ENCODE assay signal across 27 cellular contexts in the genomic region with DNA sequence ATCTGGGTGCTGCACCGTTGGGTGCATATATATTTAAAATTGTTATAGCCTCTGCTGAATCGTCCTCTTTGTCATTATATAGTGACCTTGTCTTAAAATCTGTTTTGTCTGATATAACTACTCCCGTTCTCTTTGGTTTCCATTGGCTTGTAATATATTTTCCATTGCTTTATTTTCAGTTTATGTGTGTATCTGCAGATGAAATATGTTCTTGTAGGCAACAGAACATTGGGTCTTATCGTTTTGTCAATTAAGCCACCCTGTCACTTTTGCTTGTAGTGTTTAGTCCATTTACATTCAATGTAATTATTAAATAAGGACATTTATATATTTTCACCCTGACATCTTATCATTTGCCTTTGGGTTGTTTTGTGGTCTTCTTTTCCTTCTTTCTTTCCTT.
A peak's percentile ranks its signal among the peaks of the same experiment; 100 is the strongest.
DNase-seq lines count a peak whose midpoint lies in the region; TF ChIP-seq lines count a peak whose summit lies in the region.
"Had no signal": no experiment of that assay in that cellular context is flagged by ENCODE, and none has a peak within 500 bp of the region (broad histone marks: within the 10 kb centered on the region; RNA-seq: fewer than 3 reads in every experiment).

No MANE protein-coding gene starts in this region.

- no peak for DNase-seq in GOT3 (lab: John Stamatoyannopoulos, UW)
- DNase-seq: 8988T; ACHN; AML-193; BE2C; C1 segment of cervical spinal cord; Caco-2; Calu3; CD4-positive, alpha-beta memory T cell; CD4-positive, alpha-beta T cell; CD4-positive, CD25-positive, alpha-beta regulatory T cell; CD8-positive, alpha-beta memory T cell; CD8-positive, alpha-beta T cell; COR-L47; DMS 273 treated with DMSO at 0.1 percent for 48 hours; DMS153; DMS53; DMS79; DMS79 treated with DMSO at 0.1 percent for 48 hours; DND-41; EL had no signal

- H3K36me3 ChIP-seq in HEK293 (ENCODE audit: control insufficient read depth in 2 of 2, insufficient read depth in 1 of 2, low read length in 2 of 2), result no peaks in the 10 kb centered on the region
- H3K36me3 ChIP-seq: BE2C; BLaER1; BLaER1 treated with 17β-estradiol and CSF1 and Interleukin-3, amounts not matched to agents 10 nM and 100 nM had no signal

- no peak for TF ChIP-seq CTCF in HEK293 (tag by site-specific recombination; IDR thresholded peaks at IDR 0.05)

- CTCF ChIA-PET in HEK293 (lab: Yijun Ruan, JAX), result interaction anchor here (0.6 kb wide), 1 partner anchor 16 kb away, joined by 3 read pairs; no protein-coding TSS in a partner anchor

- POLR2A ChIA-PET in HEK293 (lab: Yijun Ruan, JAX), result no interaction called here

- no peaks in the 10 kb centered on the region for H3K4me1 ChIP-seq in HEK293 (ENCODE audit: control insufficient read depth, insufficient read depth, low read length)
- H3K4me1 ChIP-seq: A549; BE2C; BLaER1; BLaER1 treated with 17β-estradiol and CSF1 and Interleukin-3, amounts not matched to agents 10 nM and 100 nM; Caco-2 had no signal

- H3K9me3 ChIP-seq in HEK293 (ENCODE audit: control insufficient read depth, insufficient read depth, low read depth, low read length), result no peaks in the 10 kb centered on the region
- H3K9me3 ChIP-seq: A549, BE2C, Caco-2 had no signal

- no peak overlapping the region for H3K4me3 ChIP-seq in HEK293 (ENCODE audit: low read depth, low read length)
- H3K4me3 ChIP-seq: A549; BLaER1; BLaER1 treated with 17β-estradiol and CSF1 and Interleukin-3, amounts not matched to agents 10 nM and 100 nM had no signal

- no peak overlapping the region for H3K27ac ChIP-seq in HEK293 (ENCODE audit: extremely low read depth, low read depth, low read length)
- H3K27ac ChIP-seq: 22Rv1; A549; BLaER1; BLaER1 treated with 17β-estradiol and CSF1 and Interleukin-3, amounts not matched to agents 10 nM and 100 nM; C4-2B had no signal

TF ChIP-seq in HEK293, 187 proteins besides CTCF, POLR2A, EP300 and RAD21:
- TF ChIP-seq YY1 (tag by site-specific recombination; IDR thresholded peaks at IDR 0.05), result no peak
- TF ChIP-seq ZNF747 (tag by site-specific recombination; IDR thresholded peaks at IDR 0.05), result no peak
- peak; percentile 54 for TF ChIP-seq ZNF585B (tag by site-specific recombination; IDR thresholded peaks at IDR 0.05)
- TF ChIP-seq, protein P1, sequence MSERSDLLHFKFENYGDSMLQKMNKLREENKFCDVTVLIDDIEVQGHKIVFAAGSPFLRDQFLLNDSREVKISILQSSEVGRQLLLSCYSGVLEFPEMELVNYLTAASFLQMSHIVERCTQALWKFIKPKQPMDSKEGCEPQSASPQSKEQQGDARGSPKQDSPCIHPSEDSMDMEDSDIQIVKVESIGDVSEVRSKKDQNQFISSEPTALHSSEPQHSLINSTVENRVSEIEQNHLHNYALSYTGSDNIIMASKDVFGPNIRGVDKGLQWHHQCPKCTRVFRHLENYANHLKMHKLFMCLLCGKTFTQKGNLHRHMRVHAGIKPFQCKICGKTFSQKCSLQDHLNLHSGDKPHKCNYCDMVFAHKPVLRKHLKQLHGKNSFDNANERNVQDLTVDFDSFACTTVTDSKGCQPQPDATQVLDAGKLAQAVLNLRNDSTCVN (tag by site-specific recombination; optimal IDR thresholded peaks at IDR 0.05), result no peak
- TF ChIP-seq ZNF513 (tag by site-specific recombination; IDR thresholded peaks at IDR 0.05), result no peak
- TF ChIP-seq ZNF48 (tag by site-specific recombination; IDR thresholded peaks at IDR 0.05), result no peak
- no peak for TF ChIP-seq GLIS2 (tag by site-specific recombination; IDR thresholded peaks at IDR 0.05)
- TF ChIP-seq TRIM28 (IDR thresholded peaks at IDR 0.05; ENCODE audit: borderline replicate concordance, low read length), result peak; percentile 81
- TF ChIP-seq, protein P2, sequence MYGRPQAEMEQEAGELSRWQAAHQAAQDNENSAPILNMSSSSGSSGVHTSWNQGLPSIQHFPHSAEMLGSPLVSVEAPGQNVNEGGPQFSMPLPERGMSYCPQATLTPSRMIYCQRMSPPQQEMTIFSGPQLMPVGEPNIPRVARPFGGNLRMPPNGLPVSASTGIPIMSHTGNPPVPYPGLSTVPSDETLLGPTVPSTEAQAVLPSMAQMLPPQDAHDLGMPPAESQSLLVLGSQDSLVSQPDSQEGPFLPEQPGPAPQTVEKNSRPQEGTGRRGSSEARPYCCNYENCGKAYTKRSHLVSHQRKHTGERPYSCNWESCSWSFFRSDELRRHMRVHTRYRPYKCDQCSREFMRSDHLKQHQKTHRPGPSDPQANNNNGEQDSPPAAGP (tag by site-specific recombination; IDR thresholded peaks at IDR 0.05), result no peak
- TF ChIP-seq PRDM1 (tag by site-specific recombination; IDR thresholded peaks at IDR 0.05), result no peak
- no peak for TF ChIP-seq ZNF571 (tag by site-specific recombination; IDR thresholded peaks at IDR 0.05)
- no peak for TF ChIP-seq SCRT2 (tag by site-specific recombination; IDR thresholded peaks at IDR 0.05)
- TF ChIP-seq TCF7L2 (IDR thresholded peaks at IDR 0.05; ENCODE audit: borderline replicate concordance, low read depth, low read length), result no peak
- no peak for TF ChIP-seq INSM2 (tag by site-specific recombination; IDR thresholded peaks at IDR 0.05)
- TF ChIP-seq, protein P3, sequence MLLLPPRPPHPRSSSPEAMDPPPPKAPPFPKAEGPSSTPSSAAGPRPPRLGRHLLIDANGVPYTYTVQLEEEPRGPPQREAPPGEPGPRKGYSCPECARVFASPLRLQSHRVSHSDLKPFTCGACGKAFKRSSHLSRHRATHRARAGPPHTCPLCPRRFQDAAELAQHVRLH (tag by site-specific recombination; IDR thresholded peaks at IDR 0.05), result no peak
- TF ChIP-seq, protein P4, sequence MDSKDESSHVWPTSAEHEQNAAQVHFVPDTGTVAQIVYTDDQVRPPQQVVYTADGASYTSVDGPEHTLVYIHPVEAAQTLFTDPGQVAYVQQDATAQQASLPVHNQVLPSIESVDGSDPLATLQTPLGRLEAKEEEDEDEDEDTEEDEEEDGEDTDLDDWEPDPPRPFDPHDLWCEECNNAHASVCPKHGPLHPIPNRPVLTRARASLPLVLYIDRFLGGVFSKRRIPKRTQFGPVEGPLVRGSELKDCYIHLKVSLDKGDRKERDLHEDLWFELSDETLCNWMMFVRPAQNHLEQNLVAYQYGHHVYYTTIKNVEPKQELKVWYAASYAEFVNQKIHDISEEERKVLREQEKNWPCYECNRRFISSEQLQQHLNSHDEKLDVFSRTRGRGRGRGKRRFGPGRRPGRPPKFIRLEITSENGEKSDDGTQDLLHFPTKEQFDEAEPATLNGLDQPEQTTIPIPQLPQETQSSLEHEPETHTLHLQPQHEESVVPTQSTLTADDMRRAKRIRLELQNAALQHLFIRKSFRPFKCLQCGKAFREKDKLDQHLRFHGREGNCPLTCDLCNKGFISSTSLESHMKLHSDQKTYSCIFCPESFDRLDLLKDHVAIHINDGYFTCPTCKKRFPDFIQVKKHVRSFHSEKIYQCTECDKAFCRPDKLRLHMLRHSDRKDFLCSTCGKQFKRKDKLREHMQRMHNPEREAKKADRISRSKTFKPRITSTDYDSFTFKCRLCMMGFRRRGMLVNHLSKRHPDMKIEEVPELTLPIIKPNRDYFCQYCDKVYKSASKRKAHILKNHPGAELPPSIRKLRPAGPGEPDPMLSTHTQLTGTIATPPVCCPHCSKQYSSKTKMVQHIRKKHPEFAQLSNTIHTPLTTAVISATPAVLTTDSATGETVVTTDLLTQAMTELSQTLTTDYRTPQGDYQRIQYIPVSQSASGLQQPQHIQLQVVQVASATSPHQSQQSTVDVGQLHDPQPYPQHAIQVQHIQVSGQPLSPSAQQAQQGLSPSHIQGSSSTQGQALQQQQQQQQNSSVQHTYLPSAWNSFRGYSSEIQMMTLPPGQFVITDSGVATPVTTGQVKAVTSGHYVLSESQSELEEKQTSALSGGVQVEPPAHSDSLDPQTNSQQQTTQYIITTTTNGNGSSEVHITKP (tag by site-specific recombination; IDR thresholded peaks at IDR 0.05), result no peak
- TF ChIP-seq SP7 (tag by site-specific recombination; IDR thresholded peaks at IDR 0.05), result no peak
- no peak for TF ChIP-seq ZNF211 (tag by site-specific recombination; IDR thresholded peaks at IDR 0.05; ENCODE audit: low read depth)
- no peak for TF ChIP-seq ZNF302 (tag by site-specific recombination; IDR thresholded peaks at IDR 0.05; ENCODE audit: low read depth)
- TF ChIP-seq SETDB1 (IDR thresholded peaks at IDR 0.05; ENCODE audit: insufficient read length, low read length), result peak; percentile 76
- TF ChIP-seq ZNF558 (tag by site-specific recombination; IDR thresholded peaks at IDR 0.05), result no peak
- TF ChIP-seq ZIC2 (tag by site-specific recombination; IDR thresholded peaks at IDR 0.05), result no peak
- TF ChIP-seq ZNF416 (tag by site-specific recombination; IDR thresholded peaks at IDR 0.05), result no peak
- TF ChIP-seq ZNF202 (tag by site-specific recombination; IDR thresholded peaks at IDR 0.05; ENCODE audit: borderline replicate concordance), result no peak
- no peak for TF ChIP-seq ZNF658 (tag by site-specific recombination; IDR thresholded peaks at IDR 0.05)
